13 cellular contexts compared by ENCODE assay signal in genomic region chr7:2811476-2812118, GRCh38. TPM values are rescaled to one million over a fixed set of nuclear protein-coding genes. Genes with fewer than 3 reads are reported as not detected.
DNase-seq lines count a peak whose midpoint lies in the region; ATAC-seq and TF ChIP-seq lines count a peak whose summit lies in the region.
"Had no signal": no experiment of that assay in that cellular context is flagged by ENCODE, and none has a peak within 500 bp of the region (broad histone marks: within the 10 kb centered on the region; RNA-seq: fewer than 3 reads in every experiment).

No MANE protein-coding gene starts in this region.

- H4K20me1 ChIP-seq in mammary epithelial cell (ENCODE audit: insufficient read depth, low read length) (peaks cover 2% of the 10 kb centered on the region), OCI-LY7 (ENCODE audit: insufficient read depth, low read length) (peaks cover 3% of the 10 kb centered on the region; the same call in 1 of the 2 replicates)

- no peak overlapping the region for H2AFZ ChIP-seq in mammary epithelial cell (ENCODE audit: low read depth, low read length)
- no peak overlapping the region for H2AFZ ChIP-seq in OCI-LY7 (ENCODE audit: low read length)
- H2AFZ ChIP-seq: GM23248 had no signal

- BruUV-seq in mammary epithelial cell (replicated peaks; lab: Mats Ljungman, UMichigan) (no TSS peak), OCI-LY7 (replicated peaks; lab: Mats Ljungman, UMichigan) (no TSS peak)

- H3K79me2 ChIP-seq in mammary epithelial cell (ENCODE audit: insufficient read depth, low read length) (peaks cover 94% of the 10 kb centered on the region), OCI-LY7 (ENCODE audit: insufficient read depth, low read depth, low read length) (peaks cover 5% of the 10 kb centered on the region; the same call in 1 of the 2 replicates)

- ATAC-seq in HG03439 (IDR thresholded peaks at IDR 0.05; ENCODE audit: unreplicated experiment) (no peak), HG03460 (IDR thresholded peaks at IDR 0.05; ENCODE audit: unreplicated experiment) (no peak), GM18861 (IDR thresholded peaks at IDR 0.05; ENCODE audit: unreplicated experiment) (no peak)

- CTCF ChIA-PET in mammary epithelial cell (lab: Charles Lee; ENCODE audit: low non-redundant PET): interaction anchor here (0.5 kb wide), 1 partner anchor 10 kb away, joined by 4 read pairs; no protein-coding TSS in a partner anchor
- CTCF ChIA-PET in OCI-LY7 (lab: Charles Lee; ENCODE audit: unreplicated experiment): no interaction called here

- peaks cover 4% of the 10 kb centered on the region; the same call in 1 of the 2 replicates for H3K36me3 ChIP-seq in HUES64 (ENCODE audit: insufficient read depth, low read length)
- no peaks in the 10 kb centered on the region for H3K36me3 ChIP-seq in mammary epithelial cell (ENCODE audit: insufficient read depth, low read length)
- H3K36me3 ChIP-seq in OCI-LY7 (ENCODE audit: insufficient read depth, low read length): no peaks in the 10 kb centered on the region
- H3K36me3 ChIP-seq: suprapubic skin had no signal

- dilution Hi-C loops in mammary epithelial cell (cut with HindIII; ENCODE audit: low sequenced_read_pairs): loop anchor here (5.0 kb wide), 1 partner anchor 49 kb away; no protein-coding TSS in a partner anchor

- POLR2A ChIA-PET in OCI-LY7 (lab: Charles Lee): interaction anchor here (1.5 kb wide), 1 partner anchor 11 kb away, joined by 4 read pairs; no protein-coding TSS in a partner anchor

- WGBS in HUES64: 94% methylated on average over 19 of the region's 19 CpGs
- 90% methylated on average over 14 of the region's 19 CpGs for WGBS in mammary epithelial cell (ENCODE audit: low coverage, missing lambda C conversion rate)

- H3K9ac ChIP-seq in HUES64 (ENCODE audit: low read depth, low read length) (no peak overlapping the region), mammary epithelial cell (ENCODE audit: insufficient read depth, low read length) (no peak overlapping the region)
- H3K9ac ChIP-seq: GM23248 had no signal

- H3K9me3 ChIP-seq in HUES64 (ENCODE audit: insufficient read depth, low read depth, low read length) (no peaks in the 10 kb centered on the region), mammary epithelial cell (replicated peaks; ENCODE audit: insufficient read depth, low read length) (no peaks in the 10 kb centered on the region), OCI-LY7 (ENCODE audit: low read length) (no peaks in the 10 kb centered on the region)
- H3K9me3 ChIP-seq: suprapubic skin had no signal

- intact Hi-C loops in mammary epithelial cell (cut with micrococcal nuclease) (no loop called here), OCI-LY7 (cut with micrococcal nuclease; ENCODE audit: unreplicated experiment) (no loop called here)

- H3K27me3 ChIP-seq in HUES64 (ENCODE audit: insufficient read depth, low read length) (no peaks in the 10 kb centered on the region), mammary epithelial cell (ENCODE audit: insufficient read depth, low read length) (no peaks in the 10 kb centered on the region)
- H3K27me3 ChIP-seq: suprapubic skin had no signal

- H3K4me1 ChIP-seq in HUES64 (ENCODE audit: insufficient read depth, low read length) (peaks cover 52% of the 10 kb centered on the region), mammary epithelial cell (ENCODE audit: insufficient read depth, low read length) (peaks cover 7% of the 10 kb centered on the region), OCI-LY7 (ENCODE audit: insufficient read depth, low read length, poor library complexity, severe bottlenecking) (no peaks in the 10 kb centered on the region)

- H3K4me3 ChIP-seq in HUES64 (ENCODE audit: low read length) (no peak overlapping the region), mammary epithelial cell (replicated peaks in 1 of 3; ENCODE audit: insufficient read depth in 1 of 3, low read depth in 2 of 3, low read length in 3 of 3) (no peak overlapping the region), skeletal muscle cell (ENCODE audit: low read depth, low read length) (peak overlapping the region; percentile 2), OCI-LY7 (ENCODE audit: low read depth, low read length, poor library complexity, severe bottlenecking) (no peak overlapping the region)
- H3K4me3 ChIP-seq: GM23248, suprapubic skin had no signal

- H3K4me2 ChIP-seq in mammary epithelial cell (ENCODE audit: insufficient read depth, low read depth, low read length) (no peak overlapping the region), OCI-LY7 (ENCODE audit: low read length) (no peak overlapping the region)

- DNase-seq in mammary epithelial cell (peak; percentile 41), hepatic stellate cell (ENCODE audit: low spot score) (peak; percentile 62), skeletal muscle cell (ENCODE audit: low read depth) (no peak), OCI-LY7 (ENCODE audit: low spot score) (no peak)
- DNase-seq: CD8-positive, alpha-beta memory T cell; GM23248; NCI-H1436; stimulated activated CD4-positive, alpha-beta T cell treated with anti-CD3 and anti-CD28 coated beads, Interleukin-15, amount 100 ng/mL, for 24 hours had no signal

- H3K27ac ChIP-seq in HUES64 (ENCODE audit: low read depth, low read length): peak overlapping the region; percentile 10; the same call in 1 of the 2 replicates
- no peak overlapping the region for H3K27ac ChIP-seq in mammary epithelial cell (ENCODE audit: insufficient read depth, low read depth, low read length)
- H3K27ac ChIP-seq in OCI-LY7 (ENCODE audit: low read depth, low read length, poor library complexity, severe bottlenecking): no peak overlapping the region
- H3K27ac ChIP-seq: GM23248, suprapubic skin had no signal

- no peaks in the 10 kb centered on the region for H3K9me2 ChIP-seq in OCI-LY7 (ENCODE audit: insufficient read depth, low read length)

- in situ Hi-C loops in mammary epithelial cell (cut with MboI; ENCODE audit: low sequenced_read_pairs in 2 of 2): no loop called here

- TF ChIP-seq CTCF in mammary epithelial cell (conservative IDR thresholded peaks at IDR 0.05 in 1 of 2, IDR thresholded peaks at IDR 0.05 in 1 of 2; ENCODE audit: extremely low read depth in 1 of 2, insufficient read depth in 1 of 2, low read depth in 1 of 2, low read length in 2 of 2) (no peak), OCI-LY7 (conservative IDR thresholded peaks at IDR 0.05; ENCODE audit: low read length) (no peak)

RNA-seq across cellular contexts. Expression of gene GNA12, which starts 32.5 kb away (rescaled TPM):
- polyA plus RNA-seq in HUES64 (2013, experiment 1 of 2): 52.1 TPM
- 49.4 TPM for polyA plus RNA-seq in HUES64 (2013, experiment 2 of 2)
- total RNA-seq in mammary epithelial cell (10 to 100 TPM; 26.2 to 46.0 TPM), OCI-LY7 (2022) (35.9 and 36.1 TPM in 2 replicates)
- polyA plus RNA-seq in mammary epithelial cell: 67.7 TPM
- polyA minus RNA-seq in mammary epithelial cell: 60.6 TPM
- 6.5 and 10.3 TPM in 2 replicates for total RNA-seq in OCI-LY7 (2014; rRNA removed; shearing (Covaris generic))

Comparison
In these comparisons a context has a peak if more than half of its experiments do, and no peak if none do; other contexts are left out.
1. DNase-seq: peak in mammary epithelial cell (single experiment) and hepatic stellate cell (single experiment); none in skeletal muscle cell (single experiment) and OCI-LY7 (single experiment).